8 cellular contexts compared by ENCODE assay signal in genomic region chr2:190804182-190804795, GRCh38.
DNase-seq lines count a peak whose midpoint lies in the region; ATAC-seq and TF ChIP-seq lines count a peak whose summit lies in the region.

No MANE protein-coding gene starts in this region.

- in situ Hi-C loops in G401 (cut with HindIII; ENCODE audit: low sequenced_read_pairs) = no loop called here

- no peaks in the 10 kb centered on the region for H3K36me3 ChIP-seq in effector memory CD4-positive, alpha-beta T cell (ENCODE audit: control insufficient read depth, insufficient read depth, low read length)

- no peak overlapping the region for H3K27ac Mint-ChIP-seq in endothelial cell (ENCODE audit: unreplicated experiment)
- H3K27ac Mint-ChIP-seq in progenitor cell of endocrine pancreas = no peak overlapping the region

- H3K27me3 ChIP-seq in effector memory CD4-positive, alpha-beta T cell (replicated peaks; ENCODE audit: control insufficient read depth, insufficient read depth, low read length, poor library complexity, severe bottlenecking) = no peaks in the 10 kb centered on the region

- H3K4me1 Mint-ChIP-seq in endothelial cell (ENCODE audit: unreplicated experiment) = peaks cover 33% of the 10 kb centered on the region
- peaks cover 14% of the 10 kb centered on the region for H3K4me1 Mint-ChIP-seq in progenitor cell of endocrine pancreas (ENCODE audit: low read depth)

- DNase-seq in G401 (ENCODE audit: low spot score) (peak; percentile 55), NCI-H2227 (lab: John Stamatoyannopoulos, UW; ENCODE audit: unreplicated experiment) (peak; percentile 54), endothelial cell (ENCODE audit: low spot score) (peak; percentile 13), progenitor cell of endocrine pancreas (ENCODE audit: low spot score, unreplicated experiment) (no peak), HuH-7.5 (ENCODE audit: low spot score) (no peak), kidney glomerular epithelial cell (lab: John Stamatoyannopoulos, UW) (no peak)
- DNase-seq in stimulated activated naive CD8-positive, alpha-beta T cell treated with anti-CD3 and anti-CD28 coated beads, Interleukin-15, Interleukin-2, amounts not matched to agents 100 U/mL and 50 U/mL, for 24 hours = no peak
- no peak for DNase-seq in effector memory CD4-positive, alpha-beta T cell

- H3K27me3 Mint-ChIP-seq in endothelial cell (ENCODE audit: unreplicated experiment) (peaks cover 5% of the 10 kb centered on the region), progenitor cell of endocrine pancreas (no peaks in the 10 kb centered on the region)

- H3K9me3 Mint-ChIP-seq in endothelial cell (ENCODE audit: unreplicated experiment) (no peaks in the 10 kb centered on the region), progenitor cell of endocrine pancreas (ENCODE audit: low read depth) (no peaks in the 10 kb centered on the region)

- no peak overlapping the region for H3K27ac ChIP-seq in effector memory CD4-positive, alpha-beta T cell (ENCODE audit: insufficient read depth, low read length, poor library complexity, severe bottlenecking)

- TF ChIP-seq CTCF in endothelial cell (IDR thresholded peaks at IDR 0.05; ENCODE audit: unreplicated experiment) = peak; percentile 90
- peak; percentile 65 for TF ChIP-seq CTCF in progenitor cell of endocrine pancreas (IDR thresholded peaks at IDR 0.05; ENCODE audit: unreplicated experiment)

- H3K36me3 Mint-ChIP-seq in endothelial cell (ENCODE audit: low read depth, unreplicated experiment) = no peaks in the 10 kb centered on the region
- H3K36me3 Mint-ChIP-seq in progenitor cell of endocrine pancreas (ENCODE audit: insufficient read depth) = no peaks in the 10 kb centered on the region

- no peak overlapping the region for H3K4me3 Mint-ChIP-seq in endothelial cell (ENCODE audit: unreplicated experiment)
- no peak overlapping the region for H3K4me3 Mint-ChIP-seq in progenitor cell of endocrine pancreas (ENCODE audit: low read depth)

- H3K4me1 ChIP-seq in effector memory CD4-positive, alpha-beta T cell (ENCODE audit: control insufficient read depth, insufficient read depth, low read length, poor library complexity, severe bottlenecking) = no peaks in the 10 kb centered on the region

- ATAC-seq in stimulated activated naive CD8-positive, alpha-beta T cell treated with anti-CD3 and anti-CD28 coated beads, Interleukin-15, Interleukin-2, amounts not matched to agents 100 U/mL and 50 U/mL, for 24 hours = no peak

- H3K4me3 ChIP-seq in effector memory CD4-positive, alpha-beta T cell (ENCODE audit: insufficient read depth, low read depth, low read length, poor library complexity, severe bottlenecking) = no peak overlapping the region

- H3K9me3 ChIP-seq in effector memory CD4-positive, alpha-beta T cell (ENCODE audit: control insufficient read depth, low read length) = no peaks in the 10 kb centered on the region

Comparison
In these comparisons a context has a peak if more than half of its experiments do, and no peak if none do; other contexts are left out.
1. DNase-seq: peak in G401 (single experiment), NCI-H2227 (single experiment) and endothelial cell (single experiment); none in progenitor cell of endocrine pancreas (single experiment), stimulated activated naive CD8-positive, alpha-beta T cell treated with anti-CD3 and anti-CD28 coated beads, Interleukin-15, Interleukin-2, amounts not matched to agents 100 U/mL and 50 U/mL, for 24 hours (single experiment), HuH-7.5 (single experiment), kidney glomerular epithelial cell (single experiment) and effector memory CD4-positive, alpha-beta T cell (0 of 3).